In the genomic region with DNA sequence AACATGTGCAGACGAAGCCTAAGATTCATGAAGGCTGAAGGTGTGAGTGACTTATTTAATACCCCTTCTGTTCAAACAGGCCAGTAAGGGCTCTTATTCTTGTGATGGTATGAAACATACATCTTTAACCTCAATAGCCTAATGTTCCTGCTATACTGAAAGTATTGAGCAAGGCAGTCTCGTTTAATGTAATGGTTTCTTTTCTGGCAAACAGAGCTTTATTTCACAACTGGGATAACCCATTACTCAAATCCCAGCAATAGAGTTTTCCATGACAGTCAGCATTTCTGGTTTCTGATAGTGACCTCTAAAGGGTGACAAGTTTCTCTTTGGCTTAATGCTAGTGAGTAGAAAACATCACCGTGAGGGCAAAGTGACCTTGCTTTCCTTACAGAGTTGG, we compare ENCODE assay signal across 25 cellular contexts. TPM values are rescaled to one million over a fixed set of nuclear protein-coding genes. Genes with fewer than 3 reads are reported as not detected.
"Had no signal": no experiment of that assay in that cellular context is flagged by ENCODE, and none has a peak within 500 bp of the region (broad histone marks: within the 10 kb centered on the region; RNA-seq: fewer than 3 reads in every experiment).

No MANE protein-coding gene starts in this region.

- H3K4me1 ChIP-seq: ascending aorta, heart right ventricle, pancreas, psoas muscle, right atrium auricular region, testis, uterus had no signal

- ATAC-seq: activated CD8-positive, alpha-beta T cell treated with anti-CD3 and anti-CD28 coated beads, Interleukin-2, amount 10 ng/mL, durations not matched to agents 7 days and 5 days; heart right ventricle; natural killer cell treated with Interleukin-12 subunit alpha and Interleukin-12 subunit beta and Interleukin-15 and Interleukin-18, amount 100 ng/mL, for 72 hours; pancreas; psoas muscle; stimulated activated memory B cell treated with anti-CD40 and anti-IgM and Interleukin-4, amounts not matched to agents 10 μg/mL and 1 μg/mL and 100 μg/mL, for 72 hours had no signal

- H3K9me3 ChIP-seq: ascending aorta, heart right ventricle, neutrophil, pancreas, psoas muscle, right atrium auricular region, testis, uterus had no signal

- H3K36me3 ChIP-seq: ascending aorta, heart right ventricle, neutrophil, pancreas, right atrium auricular region, uterus had no signal

- FAIRE-seq: colon, pancreas had no signal

- H3K27ac ChIP-seq: ascending aorta, heart right ventricle, neutrophil, pancreas, psoas muscle, right atrium auricular region, testis, uterus, VCaP had no signal

- H3K27me3 ChIP-seq: ascending aorta, heart right ventricle, neutrophil, pancreas, right atrium auricular region, testis, uterus had no signal

- DNase-seq: activated CD4-positive, alpha-beta T cell treated with anti-CD3 and anti-CD28 coated beads, Interleukin-2, amount 50 U/mL, for 1 hour; activated CD4-positive, CD25-positive, alpha-beta regulatory T cell treated with anti-CD3 and anti-CD28 coated beads, Interleukin-2, amount 50 U/mL, for 72 hours; activated CD8-positive, alpha-beta T cell treated with anti-CD3 and anti-CD28 coated beads, Interleukin-2, amount 10 ng/mL, durations not matched to agents 7 days and 5 days; activated gamma-delta T cell treated with Interleukin-2 at 50 U/mL for 16 hours; central memory CD4-positive, alpha-beta T cell; effector memory CD4-positive, alpha-beta T cell; heart right ventricle; pancreas; psoas muscle; small intestine; stimulated activated CD4-positive, alpha-beta T cell treated with anti-CD3 and anti-CD28 coated beads, Interleukin-2, amount 100 ng/mL, for 24 hours; testis; uterus had no signal

- H3K4me3 ChIP-seq: ascending aorta, heart right ventricle, pancreas, psoas muscle, right atrium auricular region, testis, uterus had no signal

RNA-seq across cellular contexts. Expression of a gene that starts 13.4 kb away (rescaled TPM):
- total RNA-seq: activated CD8-positive, alpha-beta T cell treated with anti-CD3 and anti-CD28 coated beads, Interleukin-2, amount 10 ng/mL, durations not matched to agents 7 days and 5 days; ascending aorta; dermis microvascular lymphatic vessel endothelial cell; heart right ventricle; liver; natural killer cell treated with Interleukin-12 subunit alpha and Interleukin-12 subunit beta and Interleukin-15 and Interleukin-18, amount 100 ng/mL, for 72 hours; pancreas; psoas muscle; right atrium auricular region; T-helper 2 cell treated with Interferon-gamma antibody and Interleukin-4, amounts not matched to agents 100 ng/mL and 5 ng/mL, for 36 hours; uterus had no signal
- polyA plus RNA-seq: adipose tissue, esophagus, heart right ventricle, liver, pancreas, psoas muscle, small intestine had no signal
